26 cellular contexts compared by ENCODE assay signal in the genomic region with DNA sequence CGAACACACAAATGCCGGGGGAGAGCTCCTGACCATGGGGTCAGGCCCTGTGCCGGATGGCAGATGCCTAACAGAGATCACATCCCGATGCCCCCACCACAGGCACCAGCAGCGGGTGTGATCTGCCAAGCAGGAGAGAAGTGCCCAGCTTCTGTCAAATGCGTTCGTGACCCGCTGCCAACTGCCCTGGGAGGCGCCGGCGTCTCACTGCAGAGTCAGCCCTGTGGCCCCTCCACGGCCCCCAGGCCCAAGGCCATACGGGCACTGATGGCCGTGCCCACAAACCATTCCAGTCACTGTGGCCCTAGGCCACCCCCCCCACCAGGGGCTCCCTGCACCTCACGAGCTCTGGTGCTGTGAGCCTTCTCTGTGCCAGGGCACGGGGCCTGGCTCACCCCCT. TPM values are rescaled to one million over a fixed set of nuclear protein-coding genes. Genes with fewer than 3 reads are reported as not detected.
"Had no signal": no experiment of that assay in that cellular context is flagged by ENCODE, and none has a peak within 500 bp of the region (broad histone marks: within the 10 kb centered on the region; RNA-seq: fewer than 3 reads in every experiment).

No MANE protein-coding gene starts in this region.

- H3K9me3 Mint-ChIP-seq: activated B cell treated with CpG ODN at 0.5 μM for 24 hours; dendritic cell treated with granulocyte-macrophage colony-stimulating factor and Interleukin-4, amounts not matched to agents 40 ng/mL and 50 ng/mL, for 4 days; nephron; stimulated activated memory B cell treated with anti-CD40 and anti-IgM and Interleukin-4, amounts not matched to agents 10 μg/mL and 1 μg/mL and 100 μg/mL, for 72 hours had no signal

- H3K27me3 Mint-ChIP-seq: activated B cell treated with CpG ODN at 0.5 μM for 24 hours; activated CD8-positive, alpha-beta memory T cell treated with anti-CD3 and anti-CD28 coated beads, Interleukin-2, amount 10 ng/mL, durations not matched to agents 7 days and 5 days; dendritic cell treated with granulocyte-macrophage colony-stimulating factor and Interleukin-4, amounts not matched to agents 40 ng/mL and 50 ng/mL, for 4 days; stimulated activated memory B cell treated with anti-CD40 and anti-IgM and Interleukin-4, amounts not matched to agents 10 μg/mL and 1 μg/mL and 100 μg/mL, for 72 hours had no signal

- H3K27ac Mint-ChIP-seq: activated CD8-positive, alpha-beta memory T cell treated with anti-CD3 and anti-CD28 coated beads, Interleukin-2, amount 10 ng/mL, durations not matched to agents 7 days and 5 days; dendritic cell treated with granulocyte-macrophage colony-stimulating factor and Interleukin-4, amounts not matched to agents 40 ng/mL and 50 ng/mL, for 4 days; stimulated activated memory B cell treated with anti-CD40 and anti-IgM and Interleukin-4, amounts not matched to agents 10 μg/mL and 1 μg/mL and 100 μg/mL, for 72 hours had no signal

- H3K4me1 Mint-ChIP-seq: activated B cell treated with CpG ODN at 0.5 μM for 24 hours; activated CD8-positive, alpha-beta memory T cell treated with anti-CD3 and anti-CD28 coated beads, Interleukin-2, amount 10 ng/mL, durations not matched to agents 7 days and 5 days; nephron had no signal

- H3K4me1 ChIP-seq: foreskin keratinocyte, left ventricle myocardium inferior, pancreas, right atrium auricular region, transverse colon had no signal

- H3K9me3 ChIP-seq: esophagus muscularis mucosa, left ventricle myocardium inferior, pancreas, right atrium auricular region, transverse colon had no signal

- DNase-seq: activated B cell treated with CpG ODN at 0.5 μM for 24 hours; activated CD8-positive, alpha-beta memory T cell treated with anti-CD3 and anti-CD28 coated beads, Interleukin-2, amount 10 ng/mL, durations not matched to agents 7 days and 5 days; activated CD8-positive, alpha-beta T cell treated with anti-CD3 and anti-CD28 coated beads, Interleukin-2, amount 10 ng/mL, durations not matched to agents 7 days and 5 days; activated effector memory CD4-positive, alpha-beta T cell treated with Interleukin-2 at 50 U/mL for 16 hours; activated naive CD4-positive, alpha-beta T cell treated with Interleukin-2 at 50 U/mL for 16 hours; amygdala; central memory CD4-positive, alpha-beta T cell; effector CD4-positive, alpha-beta T cell; foreskin keratinocyte; islet precursor cell; left ventricle myocardium inferior; stimulated activated CD4-positive, alpha-beta T cell treated with anti-CD3 and anti-CD28 coated beads, Interleukin-1b, Interleukin-23, amount 100 ng/mL, for 48 hours; stimulated activated CD4-positive, alpha-beta T cell treated with anti-CD3 and anti-CD28 coated beads, Interleukin-4, amount 100 ng/mL, for 4 hours; stimulated activated CD8-positive, alpha-beta memory T cell treated with anti-CD3 and anti-CD28 coated beads, Interleukin-4, amount 100 ng/mL, for 48 hours; transverse colon had no signal

- H3K4me2 ChIP-seq: hepatocyte, smooth muscle cell had no signal

- H3K4me3 ChIP-seq: esophagus muscularis mucosa, hepatocyte, left ventricle myocardium inferior, pancreas, right atrium auricular region, smooth muscle cell, transverse colon had no signal

- ATAC-seq: activated CD8-positive, alpha-beta memory T cell treated with anti-CD3 and anti-CD28 coated beads, Interleukin-2, amount 10 ng/mL, durations not matched to agents 7 days and 5 days; activated CD8-positive, alpha-beta T cell treated with anti-CD3 and anti-CD28 coated beads, Interleukin-2, amount 10 ng/mL, durations not matched to agents 7 days and 5 days; foreskin keratinocyte; pancreas; stimulated activated memory B cell treated with anti-CD40 and anti-IgM and Interleukin-4, amounts not matched to agents 10 μg/mL and 1 μg/mL and 100 μg/mL, for 72 hours had no signal

- H3K4me3 Mint-ChIP-seq: activated B cell treated with CpG ODN at 0.5 μM for 24 hours; activated CD8-positive, alpha-beta memory T cell treated with anti-CD3 and anti-CD28 coated beads, Interleukin-2, amount 10 ng/mL, durations not matched to agents 7 days and 5 days; activated CD8-positive, alpha-beta T cell treated with anti-CD3 and anti-CD28 coated beads, Interleukin-2, amount 10 ng/mL, durations not matched to agents 7 days and 5 days; dendritic cell treated with granulocyte-macrophage colony-stimulating factor and Interleukin-4, amounts not matched to agents 40 ng/mL and 50 ng/mL, for 4 days; nephron; stimulated activated memory B cell treated with anti-CD40 and anti-IgM and Interleukin-4, amounts not matched to agents 10 μg/mL and 1 μg/mL and 100 μg/mL, for 72 hours had no signal

- H2AFZ ChIP-seq: hepatocyte had no signal

- H3K27ac ChIP-seq: esophagus muscularis mucosa, foreskin keratinocyte, hepatocyte, left ventricle myocardium inferior, pancreas, right atrium auricular region, transverse colon had no signal

- H3K36me3 Mint-ChIP-seq: activated CD8-positive, alpha-beta memory T cell treated with anti-CD3 and anti-CD28 coated beads, Interleukin-2, amount 10 ng/mL, durations not matched to agents 7 days and 5 days had no signal

- H3K27me3 ChIP-seq: esophagus muscularis mucosa, foreskin keratinocyte, hepatocyte, pancreas, right atrium auricular region, transverse colon had no signal

RNA-seq across cellular contexts. Expression of a gene that starts 22.2 kb away (rescaled TPM):
- total RNA-seq: pulmonary artery endothelial cell had no signal
- polyA plus RNA-seq: smooth muscle cell had no signal

RNA-seq across cellular contexts. Expression of a gene that starts 45.5 kb away (rescaled TPM):
- total RNA-seq: activated B cell treated with CpG ODN at 0.5 μM for 24 hours; activated CD8-positive, alpha-beta T cell treated with anti-CD3 and anti-CD28 coated beads, Interleukin-2, amount 10 ng/mL, durations not matched to agents 7 days and 5 days; esophagus muscularis mucosa; foreskin keratinocyte; left ventricle myocardium inferior; lung microvascular endothelial cell; mesenteric fat pad; pancreas; right atrium auricular region; transverse colon had no signal
- polyA plus RNA-seq: foreskin keratinocyte had no signal
